Comparison of ENCODE assay signal across 8 cellular contexts in genomic region chr17:42409467-42410351, GRCh38. TPM values are rescaled to one million over a fixed set of nuclear protein-coding genes. Genes with fewer than 3 reads are reported as not detected.
DNase-seq lines count a peak whose midpoint lies in the region; ATAC-seq and TF ChIP-seq lines count a peak whose summit lies in the region.

No MANE protein-coding gene starts in this region.

- DNase-seq in Caki2 (ENCODE audit: low read depth) (peak; percentile 71), SK-MEL-5 (ENCODE audit: low read depth, low spot score) (peak; percentile 46), fibroblast of lung (ENCODE audit: low read depth in 2 of 2) (peak; percentile 88 to 94), posterior vena cava (ENCODE audit: low spot score) (peak; percentile 91), SKM-1 (lab: John Stamatoyannopoulos, UW; ENCODE audit: unreplicated experiment) (no peak)
- DNase-seq in effector CD8-positive, alpha-beta T cell (lab: John Stamatoyannopoulos, UW) = no peak

- H4K20me1 ChIP-seq in fibroblast of lung (ENCODE audit: control insufficient read depth, extremely low read depth, insufficient read depth, low read length) = peaks cover 6% of the 10 kb centered on the region

- no peak for ATAC-seq in GM19467 (IDR thresholded peaks at IDR 0.05; ENCODE audit: unreplicated experiment)
- no peak for ATAC-seq in HG03520 (IDR thresholded peaks at IDR 0.05; ENCODE audit: unreplicated experiment)

- H3K4me2 ChIP-seq in fibroblast of lung (ENCODE audit: extremely low read depth, insufficient read depth, low read length) = peak overlapping the region; percentile 44

- H2AFZ ChIP-seq in fibroblast of lung (ENCODE audit: low read length) = no peak overlapping the region

- in situ Hi-C loops in Caki2 (cut with HindIII; ENCODE audit: low pct_unique_long_range_greater_than_20kb, low sequenced_read_pairs) (no loop called here), SK-MEL-5 (cut with HindIII; ENCODE audit: low pct_unique_long_range_greater_than_20kb, low sequenced_read_pairs) (no loop called here)

- H3K79me2 ChIP-seq in fibroblast of lung (ENCODE audit: control insufficient read depth, insufficient read depth, low read length) = peaks cover 95% of the 10 kb centered on the region

- no peaks in the 10 kb centered on the region for H3K9me3 ChIP-seq in fibroblast of lung (ENCODE audit: control insufficient read depth, insufficient read depth, low read depth, low read length)

- peak overlapping the region in 1 of 4 experiments; percentile 27 for H3K4me3 ChIP-seq in fibroblast of lung (replicated peaks in 1 of 4; ENCODE audit: control extremely low read depth in 1 of 4, insufficient read depth in 1 of 4, low read depth in 3 of 4, low read length in 4 of 4)

- H3K36me3 ChIP-seq in fibroblast of lung (ENCODE audit: control insufficient read depth, insufficient read depth, low read length) = peaks cover 10% of the 10 kb centered on the region

- H3K27me3 ChIP-seq in fibroblast of lung (ENCODE audit: control insufficient read depth, insufficient read depth, low read length) = no peaks in the 10 kb centered on the region

- TF ChIP-seq CTCF in fibroblast of lung (conservative IDR thresholded peaks at IDR 0.05 in 1 of 2, IDR thresholded peaks at IDR 0.05 in 1 of 2; ENCODE audit: low read depth in 1 of 2, low read length in 2 of 2) = no peak

- no peak overlapping the region for H3K9ac ChIP-seq in fibroblast of lung (ENCODE audit: insufficient read depth, low read length)

- peak overlapping the region; percentile 63 for H3K27ac ChIP-seq in fibroblast of lung (ENCODE audit: insufficient read depth, low read length)

- intact Hi-C loops in posterior vena cava (cut with DNase I) = loop anchor here in 1 of 2 donors (10.0 kb wide), 1 partner anchor 85 kb away; no protein-coding TSS in a partner anchor

- peaks cover 45% of the 10 kb centered on the region for H3K4me1 ChIP-seq in fibroblast of lung (ENCODE audit: control insufficient read depth, extremely low read depth, insufficient read depth, low read length)

RNA-seq across cellular contexts. Expression of gene CAVIN1, which starts 13.3 kb away (rescaled TPM):
- total RNA-seq in Caki2 (2014; rRNA removed; shearing (Covaris generic); ENCODE audit: low replicate concordance) = 287 and 330 TPM in 2 replicates
- 10.0 and 11.2 TPM in 2 replicates for total RNA-seq in SK-MEL-5 (2014; rRNA removed; shearing (Covaris generic))
- 7.4 and 11.9 TPM in 2 replicates for polyA plus RNA-seq in SK-MEL-5 (2015; cell fraction: cytosol; rRNA removed)
- 0.49 and 1.6 TPM in 2 replicates for polyA plus RNA-seq in SK-MEL-5 (2015; cell fraction: nucleus; rRNA removed)
- total RNA-seq in fibroblast of lung (331 and 372 TPM in 2 replicates), posterior vena cava (100 to 1,000 TPM; 733 to 737 TPM)
- polyA plus RNA-seq in fibroblast of lung = 432 and 490 TPM in 2 replicates
- 709 and 835 TPM in 2 replicates for polyA plus RNA-seq in fibroblast of lung (2012)
- 388 and 507 TPM in 2 replicates for polyA minus RNA-seq in fibroblast of lung (ENCODE audit: low replicate concordance)

RNA-seq across cellular contexts. Expression of gene STAT3, which starts 21.5 kb away (rescaled TPM):
- 21.0 and 29.7 TPM in 2 replicates for total RNA-seq in Caki2 (2014; rRNA removed; shearing (Covaris generic); ENCODE audit: low replicate concordance)
- total RNA-seq in SK-MEL-5 (2014; rRNA removed; shearing (Covaris generic)) = 99.5 and 103 TPM in 2 replicates
- polyA plus RNA-seq in SK-MEL-5 (2015; cell fraction: cytosol; rRNA removed) = 141 and 176 TPM in 2 replicates
- 117 and 121 TPM in 2 replicates for polyA plus RNA-seq in SK-MEL-5 (2015; cell fraction: nucleus; rRNA removed)
- 101 and 118 TPM in 2 replicates for total RNA-seq in fibroblast of lung
- polyA plus RNA-seq in fibroblast of lung = 60.6 and 75.0 TPM in 2 replicates
- 60.3 and 76.1 TPM in 2 replicates for polyA plus RNA-seq in fibroblast of lung (2012)
- 110 and 157 TPM in 2 replicates for polyA minus RNA-seq in fibroblast of lung (ENCODE audit: low replicate concordance)
- total RNA-seq in posterior vena cava = 100 to 1,000 TPM; 230 to 241 TPM

RNA-seq across cellular contexts. Expression of gene ATP6V0A1, which starts 49.0 kb away (rescaled TPM):
- 42.0 and 49.6 TPM in 2 replicates for total RNA-seq in Caki2 (2014; rRNA removed; shearing (Covaris generic); ENCODE audit: low replicate concordance)
- 59.0 and 67.2 TPM in 2 replicates for total RNA-seq in SK-MEL-5 (2014; rRNA removed; shearing (Covaris generic))
- 79.9 and 96.7 TPM in 2 replicates for polyA plus RNA-seq in SK-MEL-5 (2015; cell fraction: cytosol; rRNA removed)
- polyA plus RNA-seq in SK-MEL-5 (2015; cell fraction: nucleus; rRNA removed) = 139 and 152 TPM in 2 replicates
- total RNA-seq in fibroblast of lung (35.7 and 65.7 TPM in 2 replicates), posterior vena cava (10 to 100 TPM; 69.6 to 70.1 TPM)
- 26.7 and 42.7 TPM in 2 replicates for polyA plus RNA-seq in fibroblast of lung
- 23.8 and 28.2 TPM in 2 replicates for polyA plus RNA-seq in fibroblast of lung (2012)
- polyA minus RNA-seq in fibroblast of lung (ENCODE audit: low replicate concordance) = 273 and 274 TPM in 2 replicates

Comparison
In these comparisons a context has a peak if more than half of its experiments do, and no peak if none do; other contexts are left out.
1. DNase-seq: peak in Caki2 (single experiment), SK-MEL-5 (single experiment), fibroblast of lung (2 of 2) and posterior vena cava (single experiment); none in effector CD8-positive, alpha-beta T cell (single experiment) and SKM-1 (single experiment).
2. RNA of gene CAVIN1, which starts 13.3 kb away (total RNA-seq): 733 to 737 TPM in posterior vena cava, 331 to 372 TPM in fibroblast of lung and 287 to 330 TPM in Caki2; 10.0 to 11.2 TPM in SK-MEL-5; every median in the first group is over 10 times any median in the second.